Comparison of ENCODE assay signal across 30 cellular contexts in the genomic region with DNA sequence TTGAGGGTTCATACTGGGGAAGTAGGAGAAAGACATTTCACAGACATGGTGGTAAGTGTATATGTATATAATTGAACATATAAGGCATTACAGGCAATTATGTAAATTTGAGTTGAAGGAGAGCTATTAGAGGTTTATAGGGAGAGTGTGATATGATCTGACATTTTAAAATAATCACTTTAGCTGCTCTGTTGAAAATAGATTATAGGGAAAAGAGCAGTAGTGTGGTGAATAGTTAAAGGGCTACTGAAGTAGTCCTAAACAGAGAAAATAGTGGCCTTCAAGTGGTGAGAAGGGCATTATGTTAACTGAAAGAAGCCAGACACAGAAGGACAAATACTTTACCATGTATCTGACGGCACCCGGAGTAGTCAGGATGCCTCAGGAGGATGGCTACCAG.
DNase-seq lines count a peak whose midpoint lies in the region; TF ChIP-seq lines count a peak whose summit lies in the region.
"Had no signal": no experiment of that assay in that cellular context is flagged by ENCODE, and none has a peak within 500 bp of the region (broad histone marks: within the 10 kb centered on the region; RNA-seq: fewer than 3 reads in every experiment).

No MANE protein-coding gene starts in this region.

- no peaks in the 10 kb centered on the region for H3F3A ChIP-seq in GM23248 (ENCODE audit: insufficient read depth)

- no peaks in the 10 kb centered on the region for H3K79me2 ChIP-seq in GM23248 (ENCODE audit: insufficient read depth)

- H3K27ac ChIP-seq in neutrophil (peak overlapping the region; percentile 26), GM23248 (no peak overlapping the region)
- H3K27ac ChIP-seq: adrenal gland, body of pancreas, epithelial cell of prostate, psoas muscle, testis had no signal

- no peak overlapping the region for H3K4me2 ChIP-seq in GM23248 (ENCODE audit: unreplicated experiment)

- no peaks in the 10 kb centered on the region for H4K20me1 ChIP-seq in GM23248 (ENCODE audit: insufficient read depth)

- no peak overlapping the region for H3K9ac ChIP-seq in GM23248

- no peaks in the 10 kb centered on the region for H3K9me3 Mint-ChIP-seq in T-helper 1 cell treated with Interleukin-12 subunit alpha and Interleukin-12 subunit beta and Interleukin-4 antibody, amounts not matched to agents 30 μg/mL and 1 μg/mL, for 36 hours
- H3K9me3 Mint-ChIP-seq in IgD-negative memory B cell, result no peaks in the 10 kb centered on the region
- H3K9me3 Mint-ChIP-seq in chondrocyte (ENCODE audit: low read depth), result no peaks in the 10 kb centered on the region
- H3K9me3 Mint-ChIP-seq: mesothelial cell of epicardium, T-cell had no signal

- in situ Hi-C loops in GM23248 (cut with MboI), result no loop called here

- no peak for DNase-seq in T-helper 1 cell
- DNase-seq in chondrocyte (ENCODE audit: low spot score), result no peak
- DNase-seq in GM23248, result no peak
- no peak for DNase-seq in NCI-H128 (lab: John Stamatoyannopoulos, UW; ENCODE audit: unreplicated experiment)
- no peak for DNase-seq in middle frontal gyrus (ENCODE audit: extremely low spot score, low spot score)
- DNase-seq: 8988T; activated CD4-positive, alpha-beta T cell treated with anti-CD3 and anti-CD28 coated beads for 1 hour; activated gamma-delta T cell treated with Interleukin-2 at 50 U/mL for 16 hours; activated T-cell treated with anti-CD3 and anti-CD28 coated beads for 4 hours; adrenal gland; body of pancreas; DMS53; effector CD4-positive, alpha-beta T cell; glutamatergic neuron; H7; NCI-H1048; NCI-H187; NCI-H526; Peyer's patch; psoas muscle; SHP77 treated with DMSO at 0.1 percent for 48 hours; stimulated activated CD4-positive, alpha-beta T cell treated with anti-CD3 and anti-CD28 coated beads, Interleukin-15, amount 100 ng/mL, for 24 hours; stimulated activated naive CD8-positive, alpha-beta T cell treated with anti-CD3 and anti-CD28 coated beads, Interleukin-15, Interleukin-2, amounts not matched to agents 100 U/mL and 50 U/mL, for 24 hours; T-cell; testis had no signal

- H3K27ac Mint-ChIP-seq in T-helper 1 cell treated with Interleukin-12 subunit alpha and Interleukin-12 subunit beta and Interleukin-4 antibody, amounts not matched to agents 30 μg/mL and 1 μg/mL, for 36 hours, result peak overlapping the region; percentile 23
- H3K27ac Mint-ChIP-seq in IgD-negative memory B cell (peak overlapping the region in 2 of 3 donors; percentile 23 to 88), chondrocyte (ENCODE audit: unreplicated experiment) (peak overlapping the region; percentile 18)
- H3K27ac Mint-ChIP-seq: mesothelial cell of epicardium had no signal

- H3K27me3 ChIP-seq in neutrophil, result no peaks in the 10 kb centered on the region
- H3K27me3 ChIP-seq in GM23248 (replicated peaks; ENCODE audit: insufficient read depth), result no peaks in the 10 kb centered on the region
- H3K27me3 ChIP-seq: adrenal gland, body of pancreas, Peyer's patch, testis had no signal

- no peak overlapping the region for H2AFZ ChIP-seq in GM23248

- peaks cover 66% of the 10 kb centered on the region for H3K4me1 Mint-ChIP-seq in T-helper 1 cell treated with Interleukin-12 subunit alpha and Interleukin-12 subunit beta and Interleukin-4 antibody, amounts not matched to agents 30 μg/mL and 1 μg/mL, for 36 hours (ENCODE audit: low read depth)
- H3K4me1 Mint-ChIP-seq in IgD-negative memory B cell (peaks cover 29 to 45% (median 37%) of the 10 kb centered on the region in 3 donors), chondrocyte (ENCODE audit: low read depth) (peaks cover 21% of the 10 kb centered on the region)

- no peak overlapping the region for H3K4me3 Mint-ChIP-seq in T-helper 1 cell treated with Interleukin-12 subunit alpha and Interleukin-12 subunit beta and Interleukin-4 antibody, amounts not matched to agents 30 μg/mL and 1 μg/mL, for 36 hours
- peak overlapping the region in 1 of 4 donors; percentile 17 for H3K4me3 Mint-ChIP-seq in IgD-negative memory B cell
- H3K4me3 Mint-ChIP-seq in chondrocyte (ENCODE audit: unreplicated experiment), result no peak overlapping the region
- H3K4me3 Mint-ChIP-seq: mesothelial cell of epicardium, T-cell had no signal

- H3K36me3 ChIP-seq in neutrophil (peaks cover 3% of the 10 kb centered on the region), GM23248 (ENCODE audit: low read depth) (no peaks in the 10 kb centered on the region)
- H3K36me3 ChIP-seq: adrenal gland, Peyer's patch had no signal

- peaks cover 31% of the 10 kb centered on the region for H3K36me3 Mint-ChIP-seq in T-helper 1 cell treated with Interleukin-12 subunit alpha and Interleukin-12 subunit beta and Interleukin-4 antibody, amounts not matched to agents 30 μg/mL and 1 μg/mL, for 36 hours (ENCODE audit: low read depth)
- H3K36me3 Mint-ChIP-seq in IgD-negative memory B cell (peaks cover 4% of the 10 kb centered on the region), chondrocyte (ENCODE audit: low read depth) (no peaks in the 10 kb centered on the region)
- H3K36me3 Mint-ChIP-seq: mesothelial cell of epicardium had no signal

- 94 to 97% methylated on average over 2 of the region's 2 CpGs for WGBS in GM23248 (ENCODE audit: low coverage in 1 of 2, low lambda C conversion rate in 2 of 2, missing lambda C conversion rate in 2 of 2), 2 experiments

- H3K4me1 ChIP-seq in neutrophil (ENCODE audit: control insufficient read depth in 1 of 2, insufficient read depth in 1 of 2, low read depth in 1 of 2, low read length in 1 of 2) (peaks cover 43 to 45% of the 10 kb centered on the region in 2 experiments), GM23248 (ENCODE audit: insufficient read depth) (peaks cover 9% of the 10 kb centered on the region)
- H3K4me1 ChIP-seq: body of pancreas, psoas muscle had no signal

- H3K27me3 Mint-ChIP-seq in T-helper 1 cell treated with Interleukin-12 subunit alpha and Interleukin-12 subunit beta and Interleukin-4 antibody, amounts not matched to agents 30 μg/mL and 1 μg/mL, for 36 hours (ENCODE audit: low read depth), result no peaks in the 10 kb centered on the region
- H3K27me3 Mint-ChIP-seq in IgD-negative memory B cell, result no peaks in the 10 kb centered on the region
- no peaks in the 10 kb centered on the region for H3K27me3 Mint-ChIP-seq in chondrocyte (ENCODE audit: low read depth)
- H3K27me3 Mint-ChIP-seq: T-cell had no signal

- TF ChIP-seq CTCF in chondrocyte (IDR thresholded peaks at IDR 0.05) (no peak), neutrophil (IDR thresholded peaks at IDR 0.05) (no peak)

- no peaks in the 10 kb centered on the region for H3K9me2 ChIP-seq in GM23248 (ENCODE audit: insufficient read depth)

- no peak overlapping the region for H3K4me3 ChIP-seq in neutrophil (ENCODE audit: low read depth in 1 of 2, low read length in 1 of 2)
- H3K4me3 ChIP-seq in GM23248, result no peak overlapping the region
- H3K4me3 ChIP-seq: adrenal gland, body of pancreas, Peyer's patch, psoas muscle, testis had no signal

- H3K9me3 ChIP-seq in neutrophil (no peaks in the 10 kb centered on the region), GM23248 (ENCODE audit: low read depth) (no peaks in the 10 kb centered on the region)
- H3K9me3 ChIP-seq: adrenal gland, body of pancreas, Peyer's patch, psoas muscle, testis had no signal
